Comparison of ENCODE assay signal across 19 cellular contexts in the genomic region with DNA sequence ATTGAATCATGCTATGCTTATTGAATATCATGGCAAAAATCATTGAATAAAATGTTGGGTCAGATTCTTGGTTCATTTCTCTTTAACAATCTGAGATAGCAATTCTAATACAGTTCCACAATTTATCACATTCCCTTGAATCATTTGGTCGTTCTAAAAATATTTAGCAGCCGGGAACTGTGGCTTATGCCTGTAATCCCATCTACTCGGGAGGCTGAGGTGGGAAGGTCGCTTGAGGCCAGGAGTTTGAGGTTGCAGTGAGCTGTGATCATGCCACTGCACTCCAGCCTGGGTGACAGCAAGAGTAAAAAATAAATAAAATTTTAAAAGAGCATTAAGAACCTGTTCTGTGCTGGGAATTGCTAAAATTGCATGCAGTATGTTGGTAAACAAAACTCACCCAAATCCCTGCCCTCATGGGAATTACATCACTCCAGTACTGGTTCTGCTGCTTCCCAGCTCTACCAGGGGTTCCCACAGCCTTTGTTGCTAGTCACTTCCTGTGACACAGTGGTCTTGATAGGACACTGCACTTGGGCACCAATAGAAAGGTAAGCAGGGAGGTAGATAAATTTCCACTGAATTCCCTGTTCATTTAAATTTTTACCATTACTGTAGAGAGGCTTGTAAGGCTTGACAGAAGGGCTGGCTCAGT.
"Had no signal": no experiment of that assay in that cellular context is flagged by ENCODE, and none has a peak within 500 bp of the region (broad histone marks: within the 10 kb centered on the region; RNA-seq: fewer than 3 reads in every experiment).

No MANE protein-coding gene starts in this region.

- H3K4me3 ChIP-seq: mucosa of descending colon, prostate gland had no signal

- H3K36me3 ChIP-seq: brain microvascular endothelial cell, prostate gland had no signal

- H3K27ac ChIP-seq: brain microvascular endothelial cell, prostate gland had no signal

- ATAC-seq: left colon; mucosa of descending colon; natural killer cell treated with Interleukin-12 subunit alpha and Interleukin-12 subunit beta and Interleukin-15 and Interleukin-18, amount 100 ng/mL, for 72 hours; sciatic nerve had no signal

- H3K9me3 ChIP-seq: mucosa of descending colon, prostate gland had no signal

- H3K27me3 ChIP-seq: brain microvascular endothelial cell had no signal

- DNase-seq: activated CD4-positive, alpha-beta T cell treated with anti-CD3 and anti-CD28 coated beads, Interleukin-2, amount 50 U/mL, for 4 hours; activated CD4-positive, CD25-positive, alpha-beta regulatory T cell treated with anti-CD3 and anti-CD28 coated beads, Interleukin-2, amount 50 U/mL, for 72 hours; activated effector memory CD4-positive, alpha-beta T cell treated with Interleukin-2 at 50 U/mL for 16 hours; activated T-cell treated with anti-CD3 and anti-CD28 coated beads, Interleukin-2, amount 50 U/mL, for 1 hour; brain microvascular endothelial cell; endodermal cell; erythroblast; hippocampal formation; left colon; mucosa of descending colon; nucleus accumbens; stimulated activated CD4-positive, alpha-beta T cell treated with anti-CD3 and anti-CD28 coated beads, Interleukin-12 subunit alpha, Interleukin-12 subunit beta, amount 100 ng/mL, for 4 hours; stimulated activated CD4-positive, alpha-beta T cell treated with anti-CD3 and anti-CD28 coated beads, Interleukin-2, amount 100 ng/mL, for 48 hours; stimulated activated naive CD4-positive, alpha-beta T cell treated with Interleukin-2 at 50 U/mL for 16 hours; T-helper 2 cell; trophoblast cell had no signal

- H3K4me1 ChIP-seq: prostate gland had no signal
